Comparison of ENCODE assay signal across 14 cellular contexts in the genomic region with DNA sequence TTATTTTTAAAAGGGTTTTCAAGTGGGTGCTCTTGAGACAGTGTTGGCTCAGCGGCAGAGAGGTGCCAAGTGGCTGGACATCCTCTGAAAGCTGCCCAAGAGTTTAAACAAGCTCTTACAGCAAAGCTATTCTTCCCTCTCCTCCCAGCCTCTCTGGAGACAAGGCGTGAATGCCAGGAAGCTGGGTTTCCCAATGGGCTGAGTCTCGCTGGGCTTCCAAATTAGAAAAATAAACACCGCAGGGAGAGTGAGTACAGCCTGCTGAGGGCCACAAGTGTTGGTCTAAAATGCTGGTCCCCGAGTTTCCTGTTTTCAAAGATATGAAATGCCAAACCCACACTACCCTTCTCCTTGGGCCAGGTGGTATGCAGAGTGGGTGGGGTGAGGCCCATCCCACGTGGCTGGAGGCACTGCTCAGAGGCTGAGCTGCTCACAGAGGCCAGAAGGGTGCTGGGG. TPM values are rescaled to one million over a fixed set of nuclear protein-coding genes. Genes with fewer than 3 reads are reported as not detected.
DNase-seq lines count a peak whose midpoint lies in the region; ATAC-seq and TF ChIP-seq lines count a peak whose summit lies in the region.
"Had no signal": no experiment of that assay in that cellular context is flagged by ENCODE, and none has a peak within 500 bp of the region (broad histone marks: within the 10 kb centered on the region; RNA-seq: fewer than 3 reads in every experiment).

No MANE protein-coding gene starts in this region.

- no peaks in the 10 kb centered on the region for H3K9me3 Mint-ChIP-seq in activated T-helper 1 cell treated with anti-CD3 and anti-CD28 coated beads, Interleukin-12 subunit alpha, Interleukin-12 subunit beta, Interleukin-2, Interleukin-4 antibody, amounts not matched to agents 30 ng/mL and 10 ng/mL and 1 ng/mL, durations not matched to agents 14 hours and 24 hours and 36 hours
- H3K9me3 Mint-ChIP-seq: CD4-positive, alpha-beta T cell; stimulated activated naive CD8-positive, alpha-beta T cell treated with anti-CD3 and anti-CD28 coated beads, Interleukin-15, amount 100 ng/mL, for 72 hours had no signal

- peaks cover 6% of the 10 kb centered on the region for H3K4me1 Mint-ChIP-seq in activated T-helper 1 cell treated with anti-CD3 and anti-CD28 coated beads, Interleukin-12 subunit alpha, Interleukin-12 subunit beta, Interleukin-2, Interleukin-4 antibody, amounts not matched to agents 30 ng/mL and 10 ng/mL and 1 ng/mL, durations not matched to agents 14 hours and 24 hours and 36 hours (ENCODE audit: low read depth)
- H3K4me1 Mint-ChIP-seq: stimulated activated naive CD8-positive, alpha-beta T cell treated with anti-CD3 and anti-CD28 coated beads, Interleukin-15, amount 100 ng/mL, for 72 hours had no signal

- no peaks in the 10 kb centered on the region for H3K9me3 ChIP-seq in cardiac muscle cell (ENCODE audit: low read depth)

- peaks cover 24% of the 10 kb centered on the region for H3K36me3 Mint-ChIP-seq in activated T-helper 1 cell treated with anti-CD3 and anti-CD28 coated beads, Interleukin-12 subunit alpha, Interleukin-12 subunit beta, Interleukin-2, Interleukin-4 antibody, amounts not matched to agents 30 ng/mL and 10 ng/mL and 1 ng/mL, durations not matched to agents 14 hours and 24 hours and 36 hours (ENCODE audit: low read depth)

- no peak for TF ChIP-seq CTCF in cardiac muscle cell (IDR thresholded peaks at IDR 0.05; ENCODE audit: low read depth, low read length)

- H3K4me3 ChIP-seq in cardiac muscle cell = no peak overlapping the region

- H3K27me3 ChIP-seq in cardiac muscle cell = no peaks in the 10 kb centered on the region

- no peak for ATAC-seq in HG03442 (IDR thresholded peaks at IDR 0.05; ENCODE audit: unreplicated experiment)
- ATAC-seq: stimulated activated naive CD8-positive, alpha-beta T cell treated with anti-CD3 and anti-CD28 coated beads, Interleukin-15, amount 100 ng/mL, for 72 hours had no signal

- peaks cover 14% of the 10 kb centered on the region for H3K4me1 ChIP-seq in cardiac muscle cell (ENCODE audit: low read depth)

- H3K4me3 Mint-ChIP-seq in activated T-helper 1 cell treated with anti-CD3 and anti-CD28 coated beads, Interleukin-12 subunit alpha, Interleukin-12 subunit beta, Interleukin-2, Interleukin-4 antibody, amounts not matched to agents 30 ng/mL and 10 ng/mL and 1 ng/mL, durations not matched to agents 14 hours and 24 hours and 36 hours = no peak overlapping the region
- H3K4me3 Mint-ChIP-seq: CD4-positive, alpha-beta T cell; stimulated activated naive CD8-positive, alpha-beta T cell treated with anti-CD3 and anti-CD28 coated beads, Interleukin-15, amount 100 ng/mL, for 72 hours had no signal

- H3K27ac ChIP-seq in cardiac muscle cell = no peak overlapping the region

- H3K27ac Mint-ChIP-seq in activated T-helper 1 cell treated with anti-CD3 and anti-CD28 coated beads, Interleukin-12 subunit alpha, Interleukin-12 subunit beta, Interleukin-2, Interleukin-4 antibody, amounts not matched to agents 30 ng/mL and 10 ng/mL and 1 ng/mL, durations not matched to agents 14 hours and 24 hours and 36 hours = peak overlapping the region; percentile 63
- H3K27ac Mint-ChIP-seq: CD4-positive, alpha-beta T cell had no signal

- no peaks in the 10 kb centered on the region for H3K27me3 Mint-ChIP-seq in activated T-helper 1 cell treated with anti-CD3 and anti-CD28 coated beads, Interleukin-12 subunit alpha, Interleukin-12 subunit beta, Interleukin-2, Interleukin-4 antibody, amounts not matched to agents 30 ng/mL and 10 ng/mL and 1 ng/mL, durations not matched to agents 14 hours and 24 hours and 36 hours (ENCODE audit: insufficient read depth)
- H3K27me3 Mint-ChIP-seq: CD4-positive, alpha-beta T cell; stimulated activated naive CD8-positive, alpha-beta T cell treated with anti-CD3 and anti-CD28 coated beads, Interleukin-15, amount 100 ng/mL, for 72 hours had no signal

- peaks cover 15% of the 10 kb centered on the region for H3K36me3 ChIP-seq in cardiac muscle cell

- DNase-seq in NCI-H187 (lab: John Stamatoyannopoulos, UW) (peak; percentile 4 to 48), NCI-H187 treated with DMSO at 0.1 percent for 48 hours (lab: John Stamatoyannopoulos, UW) (no peak), cardiac muscle cell (ENCODE audit: low read depth in 1 of 2, low spot score in 1 of 2) (peak; percentile 32 to 71), putamen (ENCODE audit: low spot score) (peak; percentile 15), EL (no peak)
- DNase-seq in activated T-helper 1 cell treated with anti-CD3 and anti-CD28 coated beads, Interleukin-12 subunit alpha, Interleukin-12 subunit beta, Interleukin-2, Interleukin-4 antibody, amounts not matched to agents 30 ng/mL and 10 ng/mL and 1 ng/mL, durations not matched to agents 14 hours and 24 hours and 36 hours (ENCODE audit: low spot score) = no peak
- no peak for DNase-seq in stimulated activated CD4-positive, alpha-beta T cell treated with anti-CD3 and anti-CD28 coated beads, Interleukin-12 subunit alpha, Interleukin-12 subunit beta, amount 100 ng/mL, for 4 hours
- DNase-seq: activated naive CD4-positive, alpha-beta T cell; CD4-positive, alpha-beta T cell; NCI-H146; NCI-H82; stimulated activated naive CD8-positive, alpha-beta T cell treated with anti-CD3 and anti-CD28 coated beads, Interleukin-15, amount 100 ng/mL, for 72 hours; T-helper 1 cell had no signal

- intact Hi-C loops in activated T-helper 1 cell treated with anti-CD3 and anti-CD28 coated beads, Interleukin-12 subunit alpha, Interleukin-12 subunit beta, Interleukin-2, Interleukin-4 antibody, amounts not matched to agents 30 ng/mL and 10 ng/mL and 1 ng/mL, durations not matched to agents 14 hours and 24 hours and 36 hours (cut with micrococcal nuclease) = no loop called here

RNA-seq across cellular contexts. Expression of gene ZDHHC3, which starts 36.4 kb away (rescaled TPM):
- total RNA-seq in activated T-helper 1 cell treated with anti-CD3 and anti-CD28 coated beads, Interleukin-12 subunit alpha, Interleukin-12 subunit beta, Interleukin-2, Interleukin-4 antibody, amounts not matched to agents 30 ng/mL and 10 ng/mL and 1 ng/mL, durations not matched to agents 14 hours and 24 hours and 36 hours = 46.6 and 47.5 TPM in 2 replicates
- total RNA-seq in cardiac muscle cell = 50.2 and 60.3 TPM in 2 replicates
- 43.8 and 47.8 TPM in 2 replicates for polyA plus RNA-seq in cardiac muscle cell

RNA-seq across cellular contexts. Expression of gene EXOSC7, which starts 36.4 kb away (rescaled TPM):
- total RNA-seq in activated T-helper 1 cell treated with anti-CD3 and anti-CD28 coated beads, Interleukin-12 subunit alpha, Interleukin-12 subunit beta, Interleukin-2, Interleukin-4 antibody, amounts not matched to agents 30 ng/mL and 10 ng/mL and 1 ng/mL, durations not matched to agents 14 hours and 24 hours and 36 hours = 93.6 and 94.4 TPM in 2 replicates
- 47.7 and 61.1 TPM in 2 replicates for total RNA-seq in cardiac muscle cell
- 66.9 and 70.4 TPM in 2 replicates for polyA plus RNA-seq in cardiac muscle cell

Comparison
In these comparisons a context has a peak if more than half of its experiments do, and no peak if none do; other contexts are left out.
1. DNase-seq: peak in NCI-H187 (2 of 2), cardiac muscle cell (2 of 2) and putamen (single experiment); none in NCI-H187 treated with DMSO at 0.1 percent for 48 hours (single experiment), activated T-helper 1 cell treated with anti-CD3 and anti-CD28 coated beads, Interleukin-12 subunit alpha, Interleukin-12 subunit beta, Interleukin-2, Interleukin-4 antibody, amounts not matched to agents 30 ng/mL and 10 ng/mL and 1 ng/mL, durations not matched to agents 14 hours and 24 hours and 36 hours (single experiment), EL (single experiment) and stimulated activated CD4-positive, alpha-beta T cell treated with anti-CD3 and anti-CD28 coated beads, Interleukin-12 subunit alpha, Interleukin-12 subunit beta, amount 100 ng/mL, for 4 hours (single experiment).